2 cellular contexts compared by ENCODE assay signal in genomic region chr1:223012176-223012788, GRCh38.
TF ChIP-seq lines count a peak whose summit lies in the region.

No MANE protein-coding gene starts in this region.

TF ChIP-seq in GM23338, 12 proteins besides CTCF, POLR2A, EP300 and RAD21 (continued from another document):
- TF ChIP-seq CREB1 (CRISPR knock-in tag; IDR thresholded peaks at IDR 0.05; ENCODE audit: low read depth) (no peak), ZNF462 (CRISPR knock-in tag; IDR thresholded peaks at IDR 0.05) (no peak), ETS1 (IDR thresholded peaks at IDR 0.05) (no peak), REST (IDR thresholded peaks at IDR 0.05; ENCODE audit: unreplicated experiment) (no peak), EZH2 (IDR thresholded peaks at IDR 0.05; ENCODE audit: low read depth, unreplicated experiment) (no peak)

TF ChIP-seq in WTC11, 78 proteins besides CTCF, POLR2A, EP300 and RAD21 (continued from another document):
- TF ChIP-seq KAT7 (CRISPR knock-in tag; IDR thresholded peaks at IDR 0.05; ENCODE audit: borderline replicate concordance) (no peak), ZNF671 (CRISPR knock-in tag; IDR thresholded peaks at IDR 0.05) (peak; percentile 61; the same call in 1 of the 2 replicates), ETV6 (CRISPR knock-in tag; IDR thresholded peaks at IDR 0.05) (no peak), SMAD3 (CRISPR knock-in tag; IDR thresholded peaks at IDR 0.05; ENCODE audit: borderline replicate concordance) (no peak), NFYB (CRISPR knock-in tag; conservative IDR thresholded peaks at IDR 0.05; ENCODE audit: low read depth) (no peak), TEAD1 (CRISPR knock-in tag; IDR thresholded peaks at IDR 0.05) (no peak), ZNF423 (CRISPR knock-in tag; IDR thresholded peaks at IDR 0.05) (no peak), ZNF416 (CRISPR knock-in tag; IDR thresholded peaks at IDR 0.05) (0 out of 2 replicates have a peak, but pooled peaks have one; percentile 15), ZBTB21 (CRISPR knock-in tag; IDR thresholded peaks at IDR 0.05; ENCODE audit: borderline replicate concordance) (no peak), ZMAT4 (CRISPR knock-in tag; IDR thresholded peaks at IDR 0.05) (no peak), E2F4 (CRISPR knock-in tag; IDR thresholded peaks at IDR 0.05; ENCODE audit: borderline replicate concordance, low read depth) (no peak), ZNF317 (CRISPR knock-in tag; IDR thresholded peaks at IDR 0.05; ENCODE audit: borderline replicate concordance, low read depth) (no peak), AR (CRISPR knock-in tag; IDR thresholded peaks at IDR 0.05) (peak; percentile 89), PRRX2 (CRISPR knock-in tag; IDR thresholded peaks at IDR 0.05) (0 out of 2 replicates have a peak, but pooled peaks have one; percentile 52), NFATC4 (CRISPR knock-in tag; IDR thresholded peaks at IDR 0.05) (peak; percentile 68), JUN (CRISPR knock-in tag; IDR thresholded peaks at IDR 0.05) (no peak), IRF1 (CRISPR knock-in tag; IDR thresholded peaks at IDR 0.05) (no peak)
- TF ChIP-seq, protein P1, sequence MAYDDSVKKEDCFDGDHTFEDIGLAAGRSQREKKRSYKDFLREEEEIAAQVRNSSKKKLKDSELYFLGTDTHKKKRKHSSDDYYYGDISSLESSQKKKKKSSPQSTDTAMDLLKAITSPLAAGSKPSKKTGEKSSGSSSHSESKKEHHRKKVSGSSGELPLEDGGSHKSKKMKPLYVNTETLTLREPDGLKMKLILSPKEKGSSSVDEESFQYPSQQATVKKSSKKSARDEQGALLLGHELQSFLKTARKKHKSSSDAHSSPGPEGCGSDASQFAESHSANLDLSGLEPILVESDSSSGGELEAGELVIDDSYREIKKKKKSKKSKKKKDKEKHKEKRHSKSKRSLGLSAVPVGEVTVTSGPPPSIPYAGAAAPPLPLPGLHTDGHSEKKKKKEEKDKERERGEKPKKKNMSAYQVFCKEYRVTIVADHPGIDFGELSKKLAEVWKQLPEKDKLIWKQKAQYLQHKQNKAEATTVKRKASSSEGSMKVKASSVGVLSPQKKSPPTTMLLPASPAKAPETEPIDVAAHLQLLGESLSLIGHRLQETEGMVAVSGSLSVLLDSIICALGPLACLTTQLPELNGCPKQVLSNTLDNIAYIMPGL (CRISPR knock-in tag; IDR thresholded peaks at IDR 0.05) = no peak
- TF ChIP-seq, protein P2, sequence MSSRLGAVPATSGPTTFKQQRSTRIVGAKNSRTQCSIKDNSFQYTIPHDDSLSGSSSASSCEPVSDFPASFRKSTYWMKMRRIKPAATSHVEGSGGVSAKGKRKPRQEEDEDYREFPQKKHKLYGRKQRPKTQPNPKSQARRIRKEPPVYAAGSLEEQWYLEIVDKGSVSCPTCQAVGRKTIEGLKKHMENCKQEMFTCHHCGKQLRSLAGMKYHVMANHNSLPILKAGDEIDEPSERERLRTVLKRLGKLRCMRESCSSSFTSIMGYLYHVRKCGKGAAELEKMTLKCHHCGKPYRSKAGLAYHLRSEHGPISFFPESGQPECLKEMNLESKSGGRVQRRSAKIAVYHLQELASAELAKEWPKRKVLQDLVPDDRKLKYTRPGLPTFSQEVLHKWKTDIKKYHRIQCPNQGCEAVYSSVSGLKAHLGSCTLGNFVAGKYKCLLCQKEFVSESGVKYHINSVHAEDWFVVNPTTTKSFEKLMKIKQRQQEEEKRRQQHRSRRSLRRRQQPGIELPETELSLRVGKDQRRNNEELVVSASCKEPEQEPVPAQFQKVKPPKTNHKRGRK (CRISPR knock-in tag; IDR thresholded peaks at IDR 0.05; ENCODE audit: borderline replicate concordance) = no peak
- TF ChIP-seq, protein P3, sequence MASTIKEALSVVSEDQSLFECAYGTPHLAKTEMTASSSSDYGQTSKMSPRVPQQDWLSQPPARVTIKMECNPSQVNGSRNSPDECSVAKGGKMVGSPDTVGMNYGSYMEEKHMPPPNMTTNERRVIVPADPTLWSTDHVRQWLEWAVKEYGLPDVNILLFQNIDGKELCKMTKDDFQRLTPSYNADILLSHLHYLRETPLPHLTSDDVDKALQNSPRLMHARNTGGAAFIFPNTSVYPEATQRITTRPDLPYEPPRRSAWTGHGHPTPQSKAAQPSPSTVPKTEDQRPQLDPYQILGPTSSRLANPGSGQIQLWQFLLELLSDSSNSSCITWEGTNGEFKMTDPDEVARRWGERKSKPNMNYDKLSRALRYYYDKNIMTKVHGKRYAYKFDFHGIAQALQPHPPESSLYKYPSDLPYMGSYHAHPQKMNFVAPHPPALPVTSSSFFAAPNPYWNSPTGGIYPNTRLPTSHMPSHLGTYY (CRISPR knock-in tag; IDR thresholded peaks at IDR 0.05) = peak; percentile 18; the same call in 1 of the 2 replicates
